8 cellular contexts compared by ENCODE assay signal in the genomic region with DNA sequence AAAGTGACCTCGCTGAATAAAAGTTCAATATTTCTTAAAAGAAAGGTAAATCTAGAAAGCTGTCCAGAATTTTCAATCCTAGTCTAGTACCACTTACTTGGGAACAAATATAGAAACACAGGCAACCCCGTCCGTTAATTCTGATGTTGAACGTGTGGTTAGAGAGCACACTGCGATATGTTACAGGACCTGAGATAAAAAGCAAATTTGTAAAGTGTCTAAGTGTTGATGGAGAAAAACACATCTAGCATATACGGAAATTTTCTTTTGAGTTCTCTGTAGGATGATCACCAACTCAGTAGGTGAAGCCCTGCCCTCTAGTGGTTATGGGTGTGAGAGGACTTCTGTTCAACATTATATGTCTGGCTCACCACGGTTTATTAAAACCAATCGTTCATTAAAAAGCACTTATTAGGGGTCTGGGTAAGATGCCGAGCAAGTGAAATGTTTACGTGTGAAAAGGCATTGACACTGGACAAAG.
DNase-seq lines count a peak whose midpoint lies in the region; ATAC-seq lines count a peak whose summit lies in the region.

No MANE protein-coding gene starts in this region.

- peak overlapping the region; percentile 93 for H3K4me3 Mint-ChIP-seq in T-helper 1 cell treated with Interleukin-12 subunit alpha and Interleukin-12 subunit beta and Interleukin-4 antibody, amounts not matched to agents 30 μg/mL and 1 μg/mL, for 36 hours

- peak; percentile 42 for ATAC-seq in HG02943 (IDR thresholded peaks at IDR 0.05; ENCODE audit: low read depth, unreplicated experiment)

- no peaks in the 10 kb centered on the region for H3K9me3 Mint-ChIP-seq in T-helper 1 cell treated with Interleukin-12 subunit alpha and Interleukin-12 subunit beta and Interleukin-4 antibody, amounts not matched to agents 30 μg/mL and 1 μg/mL, for 36 hours

- peak overlapping the region; percentile 93 to 100 (median 99) for H3K27ac ChIP-seq in skin epidermis

- peak in 2 of 3 experiments; percentile 2 to 5 for DNase-seq in activated CD8-positive, alpha-beta memory T cell treated with anti-CD3 and anti-CD28 coated beads for 48 hours (ENCODE audit: low read depth in 2 of 3, low spot score in 2 of 3)
- no peak for DNase-seq in activated CD8-positive, alpha-beta memory T cell treated with anti-CD3 and anti-CD28 coated beads for 24 hours
- peak; percentile 84 for DNase-seq in NCI-H1694 (lab: John Stamatoyannopoulos, UW)
- peak; percentile 50 for DNase-seq in brain pericyte (ENCODE audit: low read depth, low spot score)

- no peaks in the 10 kb centered on the region for H3K9me3 ChIP-seq in iPS-18c (ENCODE audit: control insufficient read depth, insufficient read depth, low read length)

- peaks cover 34% of the 10 kb centered on the region for H3K4me1 Mint-ChIP-seq in T-helper 1 cell treated with Interleukin-12 subunit alpha and Interleukin-12 subunit beta and Interleukin-4 antibody, amounts not matched to agents 30 μg/mL and 1 μg/mL, for 36 hours (ENCODE audit: low read depth)

- H3K4me3 ChIP-seq in iPS-18c (ENCODE audit: insufficient read depth, low read depth, low read length) = peak overlapping the region; percentile 93
- H3K4me3 ChIP-seq in skin epidermis = peak overlapping the region; percentile 75 to 97 (median 79)

- no peaks in the 10 kb centered on the region for H3K27me3 Mint-ChIP-seq in T-helper 1 cell treated with Interleukin-12 subunit alpha and Interleukin-12 subunit beta and Interleukin-4 antibody, amounts not matched to agents 30 μg/mL and 1 μg/mL, for 36 hours (ENCODE audit: low read depth)

- no peaks in the 10 kb centered on the region for H3K36me3 Mint-ChIP-seq in T-helper 1 cell treated with Interleukin-12 subunit alpha and Interleukin-12 subunit beta and Interleukin-4 antibody, amounts not matched to agents 30 μg/mL and 1 μg/mL, for 36 hours (ENCODE audit: low read depth)

- peak overlapping the region; percentile 98 for H3K27ac Mint-ChIP-seq in T-helper 1 cell treated with Interleukin-12 subunit alpha and Interleukin-12 subunit beta and Interleukin-4 antibody, amounts not matched to agents 30 μg/mL and 1 μg/mL, for 36 hours
